Comparison of ENCODE assay signal across 11 cellular contexts in genomic region chr3:16286672-16287604, GRCh38. TPM values are rescaled to one million over a fixed set of nuclear protein-coding genes. Genes with fewer than 3 reads are reported as not detected.
DNase-seq lines count a peak whose midpoint lies in the region; ATAC-seq and TF ChIP-seq lines count a peak whose summit lies in the region.
"Had no signal": no experiment of that assay in that cellular context is flagged by ENCODE, and none has a peak within 500 bp of the region (broad histone marks: within the 10 kb centered on the region; RNA-seq: fewer than 3 reads in every experiment).

No MANE protein-coding gene starts in this region.

- intact Hi-C loops in esophagus squamous epithelium (cut with DNase I): loop anchor here (5.0 kb wide), 1 partner anchor 265 kb away; no protein-coding TSS in a partner anchor

- 61 to 74% methylated on average over 6 of the region's 6 CpGs for WGBS in esophagus squamous epithelium, 2 donors
- WGBS in thymus: 74% methylated on average over 6 of the region's 6 CpGs

- H3K27ac Mint-ChIP-seq in T-helper 17 cell: peak overlapping the region; percentile 95

- H3K27me3 Mint-ChIP-seq in T-helper 17 cell: no peaks in the 10 kb centered on the region

- no peak for TF ChIP-seq CTCF in esophagus squamous epithelium (IDR thresholded peaks at IDR 0.05)

- H3K4me3 Mint-ChIP-seq in T-helper 17 cell: peak overlapping the region; percentile 96

- H3K4me1 Mint-ChIP-seq in T-helper 17 cell: peaks cover 63% of the 10 kb centered on the region

- H3K4me1 ChIP-seq in esophagus squamous epithelium (peaks cover 0 to 12% (median 0%) of the 10 kb centered on the region in 3 donors), thymus (ENCODE audit: control insufficient read depth, insufficient read depth, low read length) (peaks cover 6% of the 10 kb centered on the region)

- H3K36me3 ChIP-seq in esophagus squamous epithelium (peaks cover 0 to 63% (median 0%) of the 10 kb centered on the region in 3 donors), thymus (ENCODE audit: control insufficient read depth, insufficient read depth) (no peaks in the 10 kb centered on the region)

- peaks cover 13% of the 10 kb centered on the region for H3K36me3 Mint-ChIP-seq in T-helper 17 cell (ENCODE audit: low read depth)

- H3K27ac ChIP-seq in esophagus squamous epithelium: peak overlapping the region; percentile 46 to 73 (median 62)
- H3K27ac ChIP-seq in thymus (ENCODE audit: low read depth): peak overlapping the region; percentile 77

- H3K27me3 ChIP-seq in esophagus squamous epithelium (no peaks in the 10 kb centered on the region), thymus (ENCODE audit: control insufficient read depth, insufficient read depth) (no peaks in the 10 kb centered on the region)

- no peak for TF ChIP-seq POLR2A in esophagus squamous epithelium (IDR thresholded peaks at IDR 0.05)

- H3K9me3 ChIP-seq in T-helper 17 cell (ENCODE audit: control insufficient read depth, low read length, poor library complexity, severe bottlenecking) (no peaks in the 10 kb centered on the region), esophagus squamous epithelium (no peaks in the 10 kb centered on the region), thymus (ENCODE audit: control insufficient read depth) (no peaks in the 10 kb centered on the region)
- H3K9me3 ChIP-seq: SK-N-SH had no signal

- peak; percentile 9 for DNase-seq in activated naive CD4-positive, alpha-beta T cell treated with Interleukin-2 at 50 U/mL for 16 hours
- DNase-seq in activated naive CD4-positive, alpha-beta T cell treated with anti-CD3 and anti-CD28 coated beads, Interleukin-2, amount 50 U/mL, for 16 hours: no peak
- DNase-seq in T-helper 17 cell: no peak
- no peak for DNase-seq in esophagus squamous epithelium (lab: John Stamatoyannopoulos, UW)
- DNase-seq in NCI-H2227 treated with DMSO at 0.1 percent for 48 hours (lab: John Stamatoyannopoulos, UW): no peak
- DNase-seq in activated CD4-positive, alpha-beta T cell treated with anti-CD3 and anti-CD28 coated beads, Interleukin-2, amount 50 U/mL, for 48 hours: no peak
- DNase-seq: NCI-H226, nucleus accumbens, SK-N-SH had no signal

- H3K4me3 ChIP-seq in esophagus squamous epithelium (peak overlapping the region; percentile 9 to 48 (median 22)), thymus (ENCODE audit: low read length) (peak overlapping the region; percentile 44)

- ATAC-seq in T-helper 17 cell (peak; percentile 9), GM21447 (IDR thresholded peaks at IDR 0.05; ENCODE audit: unreplicated experiment) (no peak)

RNA-seq across cellular contexts. Expression of gene OXNAD1, which starts 21.9 kb away (rescaled TPM):
- total RNA-seq in T-helper 17 cell (10 to 100 TPM; 73.1 to 89.3 TPM), esophagus squamous epithelium (10 to 100 TPM in 3 of 4 donors, 1 to 10 TPM in 1; 8.0 to 17.2 (median 15.4) TPM)
- polyA plus RNA-seq in thymus: 34.4 TPM

RNA-seq across cellular contexts. Expression of gene DPH3, which starts 22.2 kb away (rescaled TPM):
- total RNA-seq in T-helper 17 cell (10 to 100 TPM; 16.1 to 22.8 TPM), esophagus squamous epithelium (10 to 100 TPM in 2 of 4 donors, 1 to 10 TPM in 2; 2.8 to 21.9 (median 10.0) TPM)
- polyA plus RNA-seq in thymus: 21.2 TPM

Comparison
In these comparisons a context has a peak if more than half of its experiments do, and no peak if none do; other contexts are left out.
1. RNA of gene OXNAD1, which starts 21.9 kb away (total RNA-seq): 73.1 to 89.3 TPM in T-helper 17 cell; 8.0 to 17.2 TPM in esophagus squamous epithelium; every median in the first group is over 4 times any median in the second.